21 cellular contexts compared by ENCODE assay signal in the genomic region with DNA sequence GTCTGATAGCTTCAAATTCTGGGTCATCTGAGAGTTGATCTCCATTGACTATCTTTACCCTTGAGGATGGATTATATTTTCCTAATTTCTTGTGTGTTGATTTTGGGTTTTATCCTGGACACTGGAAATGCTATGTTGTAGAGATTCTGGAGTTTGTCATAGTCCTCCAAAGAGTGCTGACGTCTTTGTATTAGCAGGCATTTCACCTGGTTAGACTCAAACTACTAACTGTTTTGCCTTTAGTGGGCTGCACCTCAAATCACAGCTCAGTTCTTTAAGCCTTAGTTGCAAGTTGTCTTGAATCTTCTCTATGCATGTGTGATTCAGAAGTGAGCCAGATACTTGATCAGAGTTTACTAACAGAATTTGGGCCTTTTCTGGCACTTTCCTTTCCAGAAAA.
"Had no signal": no experiment of that assay in that cellular context is flagged by ENCODE, and none has a peak within 500 bp of the region (broad histone marks: within the 10 kb centered on the region; RNA-seq: fewer than 3 reads in every experiment).

No MANE protein-coding gene starts in this region.

- H3K27ac Mint-ChIP-seq: mesothelial cell of epicardium; stimulated activated effector memory CD8-positive, alpha-beta T cell treated with anti-CD3 and anti-CD28 coated beads, Interleukin-12 subunit alpha, Interleukin-12 subunit beta, amount 100 ng/mL, for 72 hours; stimulated activated naive CD8-positive, alpha-beta T cell treated with anti-CD3 and anti-CD28 coated beads, Interleukin-15, Interleukin-2, amounts not matched to agents 100 ng/mL and 50 ng/mL, for 24 hours had no signal

- H3K36me3 Mint-ChIP-seq: naive B cell; stimulated activated effector memory CD8-positive, alpha-beta T cell treated with anti-CD3 and anti-CD28 coated beads, Interleukin-12 subunit alpha, Interleukin-12 subunit beta, amount 100 ng/mL, for 72 hours had no signal

- H3K4me3 ChIP-seq: coronary artery, dorsolateral prefrontal cortex, gastrocnemius medialis, heart right ventricle, smooth muscle cell, testis, tibial nerve had no signal

- H3K4me2 ChIP-seq: smooth muscle cell had no signal

- H3K4me3 Mint-ChIP-seq: mesothelial cell of epicardium; nephron; stimulated activated effector memory CD8-positive, alpha-beta T cell treated with anti-CD3 and anti-CD28 coated beads, Interleukin-12 subunit alpha, Interleukin-12 subunit beta, amount 100 ng/mL, for 72 hours; stimulated activated naive CD8-positive, alpha-beta T cell treated with anti-CD3 and anti-CD28 coated beads, Interleukin-15, Interleukin-2, amounts not matched to agents 100 ng/mL and 50 ng/mL, for 24 hours had no signal

- DNase-seq: central memory CD4-positive, alpha-beta T cell; dorsolateral prefrontal cortex; effector CD8-positive, alpha-beta T cell; gastrocnemius medialis; heart right ventricle; hypothalamus; kidney glomerular epithelial cell; naive B cell; posterior cingulate gyrus; right cardiac atrium; stimulated activated CD4-positive, alpha-beta T cell treated with anti-CD3 and anti-CD28 coated beads, Interleukin-4, amount 100 ng/mL, for 1 hour; stimulated activated CD8-positive, alpha-beta memory T cell treated with anti-CD3 and anti-CD28 coated beads, Interleukin-4, amount 100 ng/mL, for 48 hours; testis had no signal

- H3K27me3 Mint-ChIP-seq: naive B cell; stimulated activated naive CD8-positive, alpha-beta T cell treated with anti-CD3 and anti-CD28 coated beads, Interleukin-15, Interleukin-2, amounts not matched to agents 100 ng/mL and 50 ng/mL, for 24 hours had no signal

- H3K9me3 Mint-ChIP-seq: stimulated activated effector memory CD8-positive, alpha-beta T cell treated with anti-CD3 and anti-CD28 coated beads, Interleukin-12 subunit alpha, Interleukin-12 subunit beta, amount 100 ng/mL, for 72 hours had no signal

- H3K27ac ChIP-seq: coronary artery, gastrocnemius medialis, heart right ventricle, testis, tibial nerve had no signal

- H3K36me3 ChIP-seq: gastrocnemius medialis, heart right ventricle, tibial nerve had no signal

- ATAC-seq: esophagus mucosa; gastrocnemius medialis; heart right ventricle; right cardiac atrium; stimulated activated effector memory CD8-positive, alpha-beta T cell treated with anti-CD3 and anti-CD28 coated beads, Interleukin-12 subunit alpha, Interleukin-12 subunit beta, amount 100 ng/mL, for 72 hours had no signal

- H3K9me3 ChIP-seq: gastrocnemius medialis, testis, tibial nerve had no signal

- H3K27me3 ChIP-seq: dorsolateral prefrontal cortex, gastrocnemius medialis, heart right ventricle, testis, tibial nerve had no signal
